ENCODE assay signal across 23 cellular contexts in genomic region chr16:70510216-70510615, GRCh38.
"Had no signal": no experiment of that assay in that cellular context is flagged by ENCODE, and none has a peak within 500 bp of the region (broad histone marks: within the 10 kb centered on the region; RNA-seq: fewer than 3 reads in every experiment).

No MANE protein-coding gene starts in this region.

- H3K27ac ChIP-seq: left ventricle myocardium inferior, ovary, prostate gland, sigmoid colon, spleen, tibial nerve, uterus had no signal

- H3K27me3 Mint-ChIP-seq: naive B cell; natural killer cell treated with Interleukin-12 subunit alpha and Interleukin-12 subunit beta and Interleukin-15 and Interleukin-18, amount 100 ng/mL, for 72 hours; stimulated activated memory B cell treated with anti-CD40 and anti-IgM and Interleukin-4, amounts not matched to agents 10 μg/mL and 1 μg/mL and 100 μg/mL, for 72 hours; stimulated activated naive CD8-positive, alpha-beta T cell treated with anti-CD3 and anti-CD28 coated beads, Interleukin-15, amount 100 ng/mL, for 72 hours; type B pancreatic cell had no signal

- H3K27ac Mint-ChIP-seq: mesothelial cell of epicardium; natural killer cell treated with Interleukin-12 subunit alpha and Interleukin-12 subunit beta and Interleukin-15 and Interleukin-18, amount 100 ng/mL, for 72 hours; stimulated activated memory B cell treated with anti-CD40 and anti-IgM and Interleukin-4, amounts not matched to agents 10 μg/mL and 1 μg/mL and 100 μg/mL, for 72 hours; type B pancreatic cell had no signal

- H3K9me3 ChIP-seq: left ventricle myocardium inferior, ovary, prostate gland, sigmoid colon, spleen, tibial nerve, uterus had no signal

- H3K9me3 Mint-ChIP-seq: mesothelial cell of epicardium; naive B cell; natural killer cell treated with Interleukin-12 subunit alpha and Interleukin-12 subunit beta and Interleukin-15 and Interleukin-18, amount 100 ng/mL, for 72 hours; stimulated activated memory B cell treated with anti-CD40 and anti-IgM and Interleukin-4, amounts not matched to agents 10 μg/mL and 1 μg/mL and 100 μg/mL, for 72 hours; stimulated activated naive CD8-positive, alpha-beta T cell treated with anti-CD3 and anti-CD28 coated beads, Interleukin-15, amount 100 ng/mL, for 72 hours; type B pancreatic cell had no signal

- H3K4me3 ChIP-seq: left ventricle myocardium inferior, lung, ovary, prostate gland, sigmoid colon, spleen, tibial nerve, uterus had no signal

- H3K4me1 Mint-ChIP-seq: mesothelial cell of epicardium had no signal

- DNase-seq: hypothalamus; islet precursor cell; left ventricle myocardium inferior; mesendoderm; naive B cell; ovary; retina; right cardiac atrium; sigmoid colon; small intestine; spleen; stimulated activated CD4-positive, alpha-beta T cell treated with anti-CD3 and anti-CD28 coated beads, Interleukin-4, amount 100 ng/mL, for 24 hours; stimulated activated naive CD4-positive, alpha-beta T cell treated with Interleukin-2 at 50 U/mL for 16 hours; stimulated activated naive CD8-positive, alpha-beta T cell treated with anti-CD3 and anti-CD28 coated beads, Interleukin-15, amount 100 ng/mL, for 72 hours; substantia nigra; uterus had no signal

- H3K4me1 ChIP-seq: left ventricle myocardium inferior, prostate gland, sigmoid colon, tibial nerve, uterus had no signal

- H3K36me3 ChIP-seq: ovary, uterus had no signal

- H3K4me3 Mint-ChIP-seq: mesothelial cell of epicardium; naive B cell; natural killer cell treated with Interleukin-12 subunit alpha and Interleukin-12 subunit beta and Interleukin-15 and Interleukin-18, amount 100 ng/mL, for 72 hours; stimulated activated memory B cell treated with anti-CD40 and anti-IgM and Interleukin-4, amounts not matched to agents 10 μg/mL and 1 μg/mL and 100 μg/mL, for 72 hours; stimulated activated naive CD8-positive, alpha-beta T cell treated with anti-CD3 and anti-CD28 coated beads, Interleukin-15, amount 100 ng/mL, for 72 hours; type B pancreatic cell had no signal

- ATAC-seq: natural killer cell treated with Interleukin-12 subunit alpha and Interleukin-12 subunit beta and Interleukin-15 and Interleukin-18, amount 100 ng/mL, for 72 hours; right cardiac atrium; stimulated activated memory B cell treated with anti-CD40 and anti-IgM and Interleukin-4, amounts not matched to agents 10 μg/mL and 1 μg/mL and 100 μg/mL, for 72 hours; stimulated activated naive CD8-positive, alpha-beta T cell treated with anti-CD3 and anti-CD28 coated beads, Interleukin-15, amount 100 ng/mL, for 72 hours had no signal

- H3K27me3 ChIP-seq: ovary, sigmoid colon, spleen, tibial nerve, uterus had no signal
